1 cellular context compared by ENCODE assay signal in the genomic region with DNA sequence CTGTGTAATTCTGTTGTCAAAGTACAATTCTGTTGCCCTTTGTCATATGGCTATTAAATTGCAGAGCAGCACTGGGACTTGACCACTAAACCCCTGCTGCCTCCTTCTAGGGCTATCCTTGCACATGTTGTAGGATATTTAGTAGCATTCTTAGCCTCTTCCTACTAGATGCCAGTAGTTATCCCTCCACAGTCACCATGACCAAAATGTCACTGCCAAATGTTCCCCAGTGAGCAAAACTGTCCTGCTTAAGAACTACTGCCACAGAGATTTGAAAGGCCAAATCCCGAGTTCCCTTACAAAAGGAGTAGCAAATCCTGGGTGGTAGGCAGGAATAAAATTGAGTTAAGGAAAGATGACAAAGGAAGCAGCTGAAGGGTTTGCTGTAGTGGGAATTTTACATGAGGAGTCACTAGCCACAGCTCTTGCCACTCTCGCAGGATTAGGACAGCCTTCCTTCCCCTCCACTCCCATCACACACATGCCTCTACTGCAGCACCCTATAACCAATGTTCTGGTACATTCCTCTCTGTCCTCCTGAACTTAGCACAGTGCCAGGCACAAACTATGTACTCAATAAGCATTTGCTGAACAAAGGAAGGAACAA.
TF ChIP-seq lines count a peak whose summit lies in the region.

No MANE protein-coding gene starts in this region.

TF ChIP-seq in GM12878, 131 proteins besides CTCF, POLR2A, EP300 and RAD21:
- TF ChIP-seq ZSCAN29 (IDR thresholded peaks at IDR 0.05) (no peak), SMARCA5 (IDR thresholded peaks at IDR 0.05) (no peak), MEF2B (IDR thresholded peaks at IDR 0.05; ENCODE audit: partially characterized antibody, poor library complexity, severe bottlenecking) (no peak), CHD1 (IDR thresholded peaks at IDR 0.05; ENCODE audit: low read depth, low read length) (no peak), POLR2AphosphoS2 (IDR thresholded peaks at IDR 0.05; ENCODE audit: low read depth, low read length) (no peak), CBFB (IDR thresholded peaks at IDR 0.05; ENCODE audit: low read depth) (no peak), NR2C2 (IDR thresholded peaks at IDR 0.05; ENCODE audit: borderline replicate concordance, control insufficient read depth, insufficient read length, low read depth) (no peak), CBX3 (IDR thresholded peaks at IDR 0.05; ENCODE audit: borderline replicate concordance, low read depth) (no peak), POU2F2 (IDR thresholded peaks at IDR 0.05; ENCODE audit: borderline replicate concordance, low read depth, low read length) (no peak), BCL11A (IDR thresholded peaks at IDR 0.05; ENCODE audit: low read depth, low read length) (no peak)
